8 cellular contexts compared by ENCODE assay signal in the genomic region with DNA sequence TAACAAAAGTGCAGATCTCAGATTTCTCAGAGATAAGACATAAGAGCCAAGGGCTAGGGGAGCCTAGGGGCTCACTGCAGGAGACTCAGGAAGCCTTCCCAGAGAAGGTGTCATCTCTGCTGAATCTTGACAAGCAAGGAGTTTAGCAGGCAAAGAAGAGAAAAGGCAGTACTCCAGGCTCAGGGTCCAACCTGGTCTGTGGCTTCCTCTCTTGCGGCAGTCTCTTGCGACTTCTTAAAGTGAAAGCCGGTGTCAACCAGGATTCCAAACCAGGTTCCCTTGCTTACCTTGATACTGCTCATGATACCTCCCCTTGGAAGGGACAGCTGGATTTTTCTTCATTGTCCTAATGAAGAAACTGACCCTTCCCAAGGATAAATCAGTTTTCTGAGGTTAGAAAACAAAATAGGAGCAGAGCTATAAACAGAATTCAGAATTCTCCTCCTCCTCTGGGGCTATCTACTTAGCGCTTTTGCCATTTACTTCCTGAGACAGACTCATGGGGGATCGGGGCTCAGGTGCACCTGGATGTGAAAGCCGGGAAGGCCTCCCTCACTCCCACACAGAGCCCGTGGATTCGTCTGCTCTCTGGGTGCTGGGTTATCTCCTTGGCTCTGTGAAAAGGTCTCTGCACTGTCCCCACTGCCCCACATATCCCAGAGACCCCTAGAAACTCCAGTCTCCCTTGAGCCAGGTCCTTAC. TPM values are rescaled to one million over a fixed set of nuclear protein-coding genes. Genes with fewer than 3 reads are reported as not detected.
DNase-seq lines count a peak whose midpoint lies in the region; ATAC-seq and TF ChIP-seq lines count a peak whose summit lies in the region.

No MANE protein-coding gene starts in this region.

- H3K36me3 ChIP-seq in CD8-positive, alpha-beta T cell (ENCODE audit: insufficient read depth, low read length), result no peaks in the 10 kb centered on the region
- no peaks in the 10 kb centered on the region for H3K36me3 ChIP-seq in endodermal cell (ENCODE audit: control insufficient read depth, insufficient read depth, low read length)

- peak in 1 of 7 experiments; percentile 28 for DNase-seq in CD8-positive, alpha-beta T cell
- DNase-seq in NOMO-1 treated with dmso at 0.1 percent for 144 hours (lab: John Stamatoyannopoulos, UW; ENCODE audit: unreplicated experiment) (peak; percentile 24), endodermal cell (peak; percentile 62), osteocyte (ENCODE audit: extremely low spot score, unreplicated experiment) (no peak), DMS114 treated with DMSO at 0.1 percent for 48 hours (lab: John Stamatoyannopoulos, UW; ENCODE audit: unreplicated experiment) (no peak), NCI-H2081 treated with DMSO at 0.1 percent for 48 hours (lab: John Stamatoyannopoulos, UW) (no peak), middle frontal gyrus (ENCODE audit: extremely low spot score, low spot score) (no peak)
- no peak for DNase-seq in activated CD8-positive, alpha-beta memory T cell treated with anti-CD3 and anti-CD28 coated beads, Interleukin-2, amount 50 U/mL, for 4 hours

- H3K9me3 Mint-ChIP-seq in CD8-positive, alpha-beta T cell, result no peaks in the 10 kb centered on the region
- H3K9me3 Mint-ChIP-seq in endodermal cell, result no peaks in the 10 kb centered on the region
- H3K9me3 Mint-ChIP-seq in osteocyte (ENCODE audit: unreplicated experiment), result no peaks in the 10 kb centered on the region

- WGBS in endodermal cell (ENCODE audit: insufficient coverage in 1 of 2, insufficient read length in 1 of 2), 2 experiments, result 73 to 80% methylated on average over 6 to 8 of the region's 8 CpGs

- intact Hi-C loops in CD8-positive, alpha-beta T cell (cut with DNase I, micrococcal nuclease), result no loop called here

- peaks cover 33% of the 10 kb centered on the region for H3K4me1 Mint-ChIP-seq in CD8-positive, alpha-beta T cell (ENCODE audit: low read depth)
- H3K4me1 Mint-ChIP-seq in endodermal cell, result peaks cover 82% of the 10 kb centered on the region
- peaks cover 57% of the 10 kb centered on the region for H3K4me1 Mint-ChIP-seq in osteocyte (ENCODE audit: unreplicated experiment)

- peak overlapping the region; percentile 64 for H3K9ac ChIP-seq in endodermal cell (ENCODE audit: extremely low read depth, low read length, poor library complexity, severe bottlenecking)

- POLR2A ChIA-PET in CD8-positive, alpha-beta T cell (lab: Charles Lee), result interaction anchor here (1.0 to 1.1 kb wide), 2 partner anchors 35 to 51 kb away, joined by 3 to 4 read pairs; a partner anchor contains a TSS

- H3K27ac Mint-ChIP-seq in CD8-positive, alpha-beta T cell, result peak overlapping the region; percentile 76
- peak overlapping the region; percentile 97 for H3K27ac Mint-ChIP-seq in endodermal cell
- peak overlapping the region; percentile 95 for H3K27ac Mint-ChIP-seq in osteocyte (ENCODE audit: unreplicated experiment)

- no peak overlapping the region for H3K27ac ChIP-seq in CD8-positive, alpha-beta T cell (ENCODE audit: low read depth, low read length)
- peak overlapping the region; percentile 72 for H3K27ac ChIP-seq in endodermal cell (ENCODE audit: low read depth, low read length)

- H3K36me3 Mint-ChIP-seq in CD8-positive, alpha-beta T cell, result no peaks in the 10 kb centered on the region
- H3K36me3 Mint-ChIP-seq in endodermal cell (ENCODE audit: low read depth) (peaks cover 1% of the 10 kb centered on the region), osteocyte (ENCODE audit: unreplicated experiment) (no peaks in the 10 kb centered on the region)

- no peaks in the 10 kb centered on the region for H3K27me3 ChIP-seq in CD8-positive, alpha-beta T cell (ENCODE audit: insufficient read depth, low read length)
- H3K27me3 ChIP-seq in endodermal cell (ENCODE audit: control insufficient read depth, insufficient read depth, low read length, poor library complexity, severe bottlenecking), result no peaks in the 10 kb centered on the region

- H3K9me3 ChIP-seq in CD8-positive, alpha-beta T cell (ENCODE audit: low read length), result no peaks in the 10 kb centered on the region
- no peaks in the 10 kb centered on the region for H3K9me3 ChIP-seq in endodermal cell (ENCODE audit: control insufficient read depth, low read length)

- H3K4me3 ChIP-seq in CD8-positive, alpha-beta T cell (ENCODE audit: low read depth, low read length), result no peak overlapping the region
- H3K4me3 ChIP-seq in endodermal cell (ENCODE audit: low read length), result no peak overlapping the region

- TF ChIP-seq CTCF in CD8-positive, alpha-beta T cell (IDR thresholded peaks at IDR 0.05), result no peak
- no peak for TF ChIP-seq CTCF in endodermal cell (conservative IDR thresholded peaks at IDR 0.05)
- no peak for TF ChIP-seq CTCF in osteocyte (IDR thresholded peaks at IDR 0.05)

- ATAC-seq in CD8-positive, alpha-beta T cell, result peak; percentile 60

- CTCF ChIA-PET in CD8-positive, alpha-beta T cell (lab: Charles Lee), result interaction anchor here (0.7 to 1.4 kb wide), 2 partner anchors 54 to 157 kb away, joined by 3 to 5 read pairs; no protein-coding TSS in a partner anchor

- peaks cover 21% of the 10 kb centered on the region for H3K4me1 ChIP-seq in CD8-positive, alpha-beta T cell (ENCODE audit: insufficient read depth, low read length)
- peaks cover 32% of the 10 kb centered on the region for H3K4me1 ChIP-seq in endodermal cell (ENCODE audit: control insufficient read depth, insufficient read depth, low read length)

- peak overlapping the region; percentile 71 for H3K4me3 Mint-ChIP-seq in CD8-positive, alpha-beta T cell
- H3K4me3 Mint-ChIP-seq in endodermal cell (peak overlapping the region; percentile 58), osteocyte (ENCODE audit: unreplicated experiment) (no peak overlapping the region)

- H3K27me3 Mint-ChIP-seq in CD8-positive, alpha-beta T cell (ENCODE audit: low read depth), result peaks cover 10% of the 10 kb centered on the region
- H3K27me3 Mint-ChIP-seq in endodermal cell (ENCODE audit: insufficient read depth) (peaks cover 14% of the 10 kb centered on the region), osteocyte (ENCODE audit: unreplicated experiment) (no peaks in the 10 kb centered on the region)

RNA-seq across cellular contexts. Expression of a gene that starts 1.8 kb away (rescaled TPM):
- 1 to 10 TPM in 1 of 2 experiments, under 1 TPM in 1; 0.50 to 1.1 TPM for total RNA-seq in CD8-positive, alpha-beta T cell
- total RNA-seq in endodermal cell (10 to 100 TPM; 32.1 to 87.7 TPM), osteocyte (2.5 and 3.2 TPM in 2 replicates)
- 9.0 TPM for polyA plus RNA-seq in endodermal cell (2013, experiment 1 of 2)
- polyA plus RNA-seq in endodermal cell (2013, experiment 2 of 2), result 4.3 TPM

RNA-seq across cellular contexts. Expression of a gene that starts 6.8 kb away (rescaled TPM):
- under 1 TPM in 1 of 2 experiments, not detected in 1; 0.44 TPM for total RNA-seq in CD8-positive, alpha-beta T cell
- total RNA-seq in endodermal cell, result 1 to 10 TPM; 8.4 to 9.1 TPM
- polyA plus RNA-seq in endodermal cell (2013, experiment 1 of 2), result 1.5 TPM
- 1.9 TPM for polyA plus RNA-seq in endodermal cell (2013, experiment 2 of 2)
- total RNA-seq in osteocyte, result 16.4 and 17.0 TPM in 2 replicates

RNA-seq across cellular contexts. Expression of a gene that starts 35.2 kb away (rescaled TPM):
- 10 to 100 TPM; 16.7 to 18.8 TPM for total RNA-seq in CD8-positive, alpha-beta T cell
- total RNA-seq in endodermal cell (10 to 100 TPM; 43.2 to 86.2 TPM), osteocyte (170 and 188 TPM in 2 replicates)
- 39.7 TPM for polyA plus RNA-seq in endodermal cell (2013, experiment 1 of 2)
- polyA plus RNA-seq in endodermal cell (2013, experiment 2 of 2), result 37.7 TPM

Comparison
In these comparisons a context has a peak if more than half of its experiments do, and no peak if none do; other contexts are left out.
1. DNase-seq: peak in NOMO-1 treated with dmso at 0.1 percent for 144 hours (single experiment) and endodermal cell (single experiment); none in osteocyte (single experiment), DMS114 treated with DMSO at 0.1 percent for 48 hours (single experiment), activated CD8-positive, alpha-beta memory T cell treated with anti-CD3 and anti-CD28 coated beads, Interleukin-2, amount 50 U/mL, for 4 hours (single experiment), NCI-H2081 treated with DMSO at 0.1 percent for 48 hours (single experiment) and middle frontal gyrus (single experiment).
2. RNA of a gene that starts 6.8 kb away (total RNA-seq): 16.4 to 17.0 TPM in osteocyte and 8.4 to 9.1 TPM in endodermal cell; 0.44 TPM in CD8-positive, alpha-beta T cell; every median in the first group is over 4 times any median in the second.
3. Peak in every context shown above with its lines, with median percentiles within 50 percentile points of each other: H3K27ac Mint-ChIP-seq.